In genomic region chr3:27345959-27346865, GRCh38 we compare ENCODE assay signal across 16 cellular contexts. TPM values are rescaled to one million over a fixed set of nuclear protein-coding genes. Genes with fewer than 3 reads are reported as not detected.
DNase-seq lines count a peak whose midpoint lies in the region; ATAC-seq, FAIRE-seq and TF ChIP-seq lines count a peak whose summit lies in the region.
"Had no signal": no experiment of that assay in that cellular context is flagged by ENCODE, and none has a peak within 500 bp of the region (broad histone marks: within the 10 kb centered on the region; RNA-seq: fewer than 3 reads in every experiment).

No MANE protein-coding gene starts in this region.

- H3K79me2 ChIP-seq in SK-N-SH (ENCODE audit: insufficient read depth) = no peaks in the 10 kb centered on the region

- no peaks in the 10 kb centered on the region for H3K9me2 ChIP-seq in SK-N-SH

- TF ChIP-seq POLR2A in gastrocnemius medialis (IDR thresholded peaks at IDR 0.05) (peak; percentile 30 to 56), GM12892 (IDR thresholded peaks at IDR 0.05; ENCODE audit: low read depth, low read length) (no peak)

- TF ChIP-seq CTCF in gastrocnemius medialis (IDR thresholded peaks at IDR 0.05 in 4 of 5, conservative IDR thresholded peaks at IDR 0.05 in 1 of 5) (no peak), SK-N-SH (IDR thresholded peaks at IDR 0.05) (no peak)

- H2AFZ ChIP-seq in SK-N-SH (ENCODE audit: low read depth) = no peak overlapping the region

- H3K27ac Mint-ChIP-seq in activated T-helper 17 cell treated with anti-CD3 and anti-CD28 coated beads, Interleukin-2, amount 50 U/mL, for 72 hours = peak overlapping the region; percentile 65
- H3K27ac Mint-ChIP-seq: B cell; CD4-positive, alpha-beta T cell; HFFc6 had no signal

- intact Hi-C loops in left cardiac atrium (cut with DNase I) (no loop called here), gastrocnemius medialis (cut with DNase I; ENCODE audit: low total_unique reads) (loop anchor here (2.0 kb wide), 1 partner anchor 19 kb away; no protein-coding TSS in a partner anchor)

- FAIRE-seq in GM12892 (lab: Jason Lieb, UNC) = no peak

- no peak for TF ChIP-seq EP300 in SK-N-SH (IDR thresholded peaks at IDR 0.05; ENCODE audit: borderline replicate concordance in 1 of 2, low read depth in 1 of 2, low read length in 1 of 2)

- POLR2A ChIA-PET in SK-N-SH (lab: Yijun Ruan, JAX) = no interaction called here

- H3F3A ChIP-seq in SK-N-SH (replicated peaks; ENCODE audit: insufficient read depth) = no peaks in the 10 kb centered on the region

- no peaks in the 10 kb centered on the region for H3K36me3 ChIP-seq in gastrocnemius medialis
- no peaks in the 10 kb centered on the region for H3K36me3 ChIP-seq in SK-N-SH (replicated peaks in 1 of 2; ENCODE audit: control insufficient read depth in 1 of 2, insufficient read depth in 2 of 2, low read length in 1 of 2)

- DNase-seq in DMS53 treated with DMSO at 0.1 percent for 48 hours (lab: John Stamatoyannopoulos, UW; ENCODE audit: unreplicated experiment) (peak; percentile 17), left cardiac atrium (no peak), gastrocnemius medialis (peak in 1 of 2 donors; percentile 35), NCI-H1694 (lab: John Stamatoyannopoulos, UW) (no peak), SK-N-SH (no peak), GM12892 (ENCODE audit: insufficient read length) (no peak)
- DNase-seq: ACHN; CD4-positive, alpha-beta T cell; HFFc6; KG1; NCI-H1105; NCI-H1930; NCI-H526 had no signal

- no peaks in the 10 kb centered on the region for H3K27me3 Mint-ChIP-seq in activated T-helper 17 cell treated with anti-CD3 and anti-CD28 coated beads, Interleukin-2, amount 50 U/mL, for 72 hours
- H3K27me3 Mint-ChIP-seq: B cell; CD4-positive, alpha-beta T cell had no signal

- H3K27ac ChIP-seq in gastrocnemius medialis = peak overlapping the region; percentile 75 to 83 (median 80)
- no peak overlapping the region for H3K27ac ChIP-seq in SK-N-SH (ENCODE audit: low read depth in 2 of 2, low read length in 1 of 2)
- H3K27ac ChIP-seq: SK-N-MC had no signal

- ATAC-seq in activated T-helper 17 cell treated with anti-CD3 and anti-CD28 coated beads, Interleukin-2, amount 50 U/mL, for 72 hours (replicated peaks) = no peak
- ATAC-seq in left cardiac atrium (peak; percentile 65 to 74), gastrocnemius medialis (peak; percentile 82 to 88)

- WGBS in SK-N-SH (ENCODE audit: low lambda C conversion rate) = 82% methylated on average over 11 of the region's 11 CpGs

- H3K4me1 ChIP-seq in gastrocnemius medialis (peaks cover 20 to 24% of the 10 kb centered on the region in 2 donors), SK-N-SH (ENCODE audit: control insufficient read depth in 1 of 2, insufficient read depth in 2 of 2, low read depth in 1 of 2, low read length in 1 of 2) (no peaks in the 10 kb centered on the region; a peak in 1 of 4 replicates)

- H3K9me3 ChIP-seq in gastrocnemius medialis (no peaks in the 10 kb centered on the region), SK-N-SH (no peaks in the 10 kb centered on the region)

- H3K36me3 Mint-ChIP-seq in activated T-helper 17 cell treated with anti-CD3 and anti-CD28 coated beads, Interleukin-2, amount 50 U/mL, for 72 hours (ENCODE audit: low read depth) = no peaks in the 10 kb centered on the region

- H3K9ac ChIP-seq in SK-N-SH = no peak overlapping the region

- peak overlapping the region; percentile 46 for H3K4me3 Mint-ChIP-seq in activated T-helper 17 cell treated with anti-CD3 and anti-CD28 coated beads, Interleukin-2, amount 50 U/mL, for 72 hours
- H3K4me3 Mint-ChIP-seq: B cell; CD4-positive, alpha-beta T cell; HFFc6 had no signal

- H3K9me3 Mint-ChIP-seq in activated T-helper 17 cell treated with anti-CD3 and anti-CD28 coated beads, Interleukin-2, amount 50 U/mL, for 72 hours = no peaks in the 10 kb centered on the region
- H3K9me3 Mint-ChIP-seq: CD4-positive, alpha-beta T cell; HFFc6 had no signal

- peaks cover 25% of the 10 kb centered on the region for H3K4me1 Mint-ChIP-seq in activated T-helper 17 cell treated with anti-CD3 and anti-CD28 coated beads, Interleukin-2, amount 50 U/mL, for 72 hours

- H3K27me3 ChIP-seq in gastrocnemius medialis (no peaks in the 10 kb centered on the region), SK-N-SH (ENCODE audit: insufficient read depth) (no peaks in the 10 kb centered on the region)

- in situ Hi-C loops in gastrocnemius medialis (cut with MboI; ENCODE audit: low sequenced_read_pairs in 4 of 4) = no loop called here

- no peak for TF ChIP-seq RAD21 in SK-N-SH (IDR thresholded peaks at IDR 0.05; ENCODE audit: low read length)

- CTCF ChIA-PET in SK-N-SH (lab: Yijun Ruan, JAX) = interaction anchor here (2.2 kb wide), 1 partner anchor 11 kb away, joined by 12 read pairs; no protein-coding TSS in a partner anchor

- peak overlapping the region; percentile 4 to 38 (median 32) for H3K4me3 ChIP-seq in gastrocnemius medialis
- no peak overlapping the region for H3K4me3 ChIP-seq in SK-N-SH (ENCODE audit: low read depth in 2 of 2, low read length in 1 of 2)
- H3K4me3 ChIP-seq: SK-N-MC had no signal

- no peak overlapping the region for H3K4me2 ChIP-seq in SK-N-SH

- no peaks in the 10 kb centered on the region for H4K20me1 ChIP-seq in SK-N-SH (ENCODE audit: insufficient read depth)

TF ChIP-seq in SK-N-SH, 30 proteins besides CTCF, POLR2A, EP300 and RAD21 (continues in another document):
- TF ChIP-seq, protein P1, sequence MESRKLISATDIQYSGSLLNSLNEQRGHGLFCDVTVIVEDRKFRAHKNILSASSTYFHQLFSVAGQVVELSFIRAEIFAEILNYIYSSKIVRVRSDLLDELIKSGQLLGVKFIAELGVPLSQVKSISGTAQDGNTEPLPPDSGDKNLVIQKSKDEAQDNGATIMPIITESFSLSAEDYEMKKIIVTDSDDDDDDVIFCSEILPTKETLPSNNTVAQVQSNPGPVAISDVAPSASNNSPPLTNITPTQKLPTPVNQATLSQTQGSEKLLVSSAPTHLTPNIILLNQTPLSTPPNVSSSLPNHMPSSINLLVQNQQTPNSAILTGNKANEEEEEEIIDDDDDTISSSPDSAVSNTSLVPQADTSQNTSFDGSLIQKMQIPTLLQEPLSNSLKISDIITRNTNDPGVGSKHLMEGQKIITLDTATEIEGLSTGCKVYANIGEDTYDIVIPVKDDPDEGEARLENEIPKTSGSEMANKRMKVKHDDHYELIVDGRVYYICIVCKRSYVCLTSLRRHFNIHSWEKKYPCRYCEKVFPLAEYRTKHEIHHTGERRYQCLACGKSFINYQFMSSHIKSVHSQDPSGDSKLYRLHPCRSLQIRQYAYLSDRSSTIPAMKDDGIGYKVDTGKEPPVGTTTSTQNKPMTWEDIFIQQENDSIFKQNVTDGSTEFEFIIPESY (IDR thresholded peaks at IDR 0.05; ENCODE audit: borderline replicate concordance, low read depth) = no peak
- TF ChIP-seq SIN3A (IDR thresholded peaks at IDR 0.05; ENCODE audit: borderline replicate concordance, low read depth, low read length) = no peak
- TF ChIP-seq IRF3 (IDR thresholded peaks at IDR 0.05; ENCODE audit: low read depth, low read length) = no peak
- no peak for TF ChIP-seq FOXJ3 (CRISPR knock-in tag; IDR thresholded peaks at IDR 0.05)
- no peak for TF ChIP-seq SMC3 (IDR thresholded peaks at IDR 0.05; ENCODE audit: low read depth, low read length)
- TF ChIP-seq RFX5 (IDR thresholded peaks at IDR 0.05; ENCODE audit: low read length) = no peak
- no peak for TF ChIP-seq REST (IDR thresholded peaks at IDR 0.05; ENCODE audit: low read depth, low read length)
- TF ChIP-seq MEF2A (IDR thresholded peaks at IDR 0.05; ENCODE audit: borderline replicate concordance, low read depth) = no peak

RNA-seq across cellular contexts. Expression of gene NEK10, which starts 23.0 kb away (rescaled TPM):
- total RNA-seq in activated T-helper 17 cell treated with anti-CD3 and anti-CD28 coated beads, Interleukin-2, amount 50 U/mL, for 72 hours = 1 to 10 TPM in 1 of 2 donors, under 1 TPM in 1; 0.61 to 1.6 TPM
- 1 to 10 TPM; 5.1 to 6.1 TPM for total RNA-seq in left cardiac atrium
- total RNA-seq in gastrocnemius medialis = 10 to 100 TPM in 1 of 4 donors, 1 to 10 TPM in 3; 3.6 to 12.8 (median 7.5) TPM
- 1.0 and 1.5 TPM in 2 replicates for polyA plus RNA-seq in SK-N-SH (2012; rRNA removed)
- 1.2 and 1.4 TPM in 2 replicates for polyA plus RNA-seq in SK-N-SH (2012; cell fraction: cytosol; rRNA removed)
- 2.5 and 3.7 TPM in 2 replicates for polyA plus RNA-seq in SK-N-SH (2012; cell fraction: nucleus; rRNA removed)
- polyA plus RNA-seq in GM12892 (2012; ENCODE audit: missing spikeins) = 0.28 TPM

Comparison
In these comparisons a context has a peak if more than half of its experiments do, and no peak if none do; other contexts are left out.
1. H3K27ac ChIP-seq: peak in gastrocnemius medialis (4 of 4); none in SK-N-SH (0 of 2).
2. H3K4me3 ChIP-seq: peak in gastrocnemius medialis (4 of 4); none in SK-N-SH (0 of 2).